Comparison of ENCODE assay signal across 8 cellular contexts in the genomic region with DNA sequence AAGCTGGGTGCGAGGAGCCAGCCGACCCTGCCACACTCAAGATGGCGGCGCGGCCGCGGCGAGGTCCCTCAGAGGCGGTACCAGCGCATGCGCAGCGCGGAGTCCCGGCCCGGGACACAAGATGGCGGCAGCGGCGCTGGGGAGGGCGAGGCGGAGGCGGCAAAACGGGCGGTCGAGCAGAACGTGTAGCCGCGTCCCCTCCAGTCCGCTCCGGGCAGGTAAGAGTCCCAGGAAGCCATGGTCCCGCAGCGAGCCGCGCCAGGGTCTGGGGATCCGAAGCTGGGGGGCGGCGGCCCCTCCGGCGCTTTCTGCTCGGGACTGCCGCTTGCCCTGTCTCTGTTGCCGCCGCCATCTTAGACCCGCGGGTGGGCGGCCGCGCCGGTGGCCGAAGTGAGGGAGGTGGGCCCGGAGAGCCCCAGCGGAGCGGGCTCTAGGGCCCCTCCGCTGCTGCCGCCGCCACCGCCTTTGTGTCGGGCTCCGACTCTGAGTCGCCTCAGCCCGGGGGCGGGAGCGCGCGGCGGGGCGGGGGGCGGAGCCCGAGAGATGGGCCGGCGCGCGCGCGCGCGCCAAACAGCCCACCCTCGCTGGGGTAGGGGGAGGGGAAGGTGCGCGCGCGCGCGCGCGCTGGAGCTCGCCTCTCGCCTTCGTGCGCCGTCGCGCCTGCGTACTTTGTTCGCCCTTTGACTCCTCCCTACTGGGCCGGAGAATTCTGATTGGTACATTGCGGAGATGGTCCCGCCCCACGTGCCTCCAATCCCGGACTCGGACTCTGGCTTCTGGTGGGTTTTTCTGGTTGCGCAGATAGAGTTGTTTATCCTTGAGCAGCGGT. TPM values are rescaled to one million over a fixed set of nuclear protein-coding genes. Genes with fewer than 3 reads are reported as not detected.
A peak's percentile ranks its signal among the peaks of the same experiment; 100 is the strongest.
DNase-seq lines count a peak whose midpoint lies in the region; ATAC-seq and TF ChIP-seq lines count a peak whose summit lies in the region.

A gene (plus strand): TSS at position 97 of the 829 bp plus-strand sequence. CDS start 4,317 bp downstream, outside the sequence.

- H3K4me1 ChIP-seq in BLaER1 treated with 17β-estradiol and CSF1 and Interleukin-3, amounts not matched to agents 10 nM and 100 nM: peaks cover 18 to 44% (median 26%) of the 10 kb centered on the region in 10 experiments
- no peaks in the 10 kb centered on the region for H3K4me1 ChIP-seq in colonic mucosa

- no peaks in the 10 kb centered on the region for H3K27me3 Mint-ChIP-seq in activated CD4-positive, alpha-beta T cell treated with anti-CD3 and anti-CD28 coated beads, Interleukin-2, amount 10 ng/mL, durations not matched to agents 24 days and 14 days

- peak within 1 kb of the TSS; percentile 99 to 100 (median 100) for H3K27ac ChIP-seq in BLaER1 treated with 17β-estradiol and CSF1 and Interleukin-3, amounts not matched to agents 10 nM and 100 nM
- H3K27ac ChIP-seq in colonic mucosa: peak within 1 kb of the TSS; percentile 100

- peak within 1 kb of the TSS; percentile 99 for H3K27ac Mint-ChIP-seq in activated CD4-positive, alpha-beta T cell treated with anti-CD3 and anti-CD28 coated beads, Interleukin-2, amount 10 ng/mL, durations not matched to agents 24 days and 14 days

- peaks cover 24% of the 10 kb centered on the region for H3K36me3 Mint-ChIP-seq in activated CD4-positive, alpha-beta T cell treated with anti-CD3 and anti-CD28 coated beads, Interleukin-2, amount 10 ng/mL, durations not matched to agents 24 days and 14 days (ENCODE audit: low read depth)

- ATAC-seq in GM19351 (IDR thresholded peaks at IDR 0.05; ENCODE audit: unreplicated experiment) (peak; percentile 81), HG03520 (IDR thresholded peaks at IDR 0.05; ENCODE audit: unreplicated experiment) (peak; percentile 60), left colon (peak; percentile 88)

- peaks cover 31 to 34% (median 32%) of the 10 kb centered on the region in 11 experiments for H3K36me3 ChIP-seq in BLaER1 treated with 17β-estradiol and CSF1 and Interleukin-3, amounts not matched to agents 10 nM and 100 nM
- peaks cover 4% of the 10 kb centered on the region for H3K36me3 ChIP-seq in colonic mucosa

- peak within 1 kb of the TSS; percentile 78 to 98 (median 86) for H3K4me3 ChIP-seq in BLaER1 treated with 17β-estradiol and CSF1 and Interleukin-3, amounts not matched to agents 10 nM and 100 nM
- peak within 1 kb of the TSS; percentile 98 for H3K4me3 ChIP-seq in colonic mucosa

- no peaks in the 10 kb centered on the region for H3K9me3 Mint-ChIP-seq in activated CD4-positive, alpha-beta T cell treated with anti-CD3 and anti-CD28 coated beads, Interleukin-2, amount 10 ng/mL, durations not matched to agents 24 days and 14 days

- H3K9me3 ChIP-seq in BLaER1 treated with 17β-estradiol and CSF1 and Interleukin-3, amounts not matched to agents 10 nM and 100 nM (replicated peaks in 1 of 11): no peaks in the 10 kb centered on the region
- H3K9me3 ChIP-seq in colonic mucosa: no peaks in the 10 kb centered on the region

- no peaks in the 10 kb centered on the region for H3K27me3 ChIP-seq in BLaER1 treated with 17β-estradiol and CSF1 and Interleukin-3, amounts not matched to agents 10 nM and 100 nM
- H3K27me3 ChIP-seq in colonic mucosa: no peaks in the 10 kb centered on the region

- H3K9ac ChIP-seq in BLaER1 treated with 17β-estradiol and CSF1 and Interleukin-3, amounts not matched to agents 10 nM and 100 nM: peak within 1 kb of the TSS; percentile 99 to 100 (median 100)
- H3K9ac ChIP-seq in colonic mucosa (ENCODE audit: low read depth in 2 of 2, low read length in 2 of 2): peak within 1 kb of the TSS; percentile 93 to 99

- intact Hi-C loops in activated CD4-positive, alpha-beta T cell treated with anti-CD3 and anti-CD28 coated beads, Interleukin-2, amount 10 ng/mL, durations not matched to agents 24 days and 14 days (cut with micrococcal nuclease): loop anchor here (1.0 to 5.0 kb wide), 8 partner anchors 24 to 154 kb away; a partner anchor contains a TSS
- intact Hi-C loops in colonic mucosa (cut with DNase I) (loop anchor here (5.0 kb wide), 1 partner anchor 42 kb away; a partner anchor contains a TSS), left colon (cut with DNase I, micrococcal nuclease) (no loop called here)

- H4K20me1 ChIP-seq in BLaER1 treated with 17β-estradiol and CSF1 and Interleukin-3, amounts not matched to agents 10 nM and 100 nM: peaks cover 0 to 55% (median 29%) of the 10 kb centered on the region in 11 experiments; a peak in 15 of 22 replicates

- H3K4me3 Mint-ChIP-seq in activated CD4-positive, alpha-beta T cell treated with anti-CD3 and anti-CD28 coated beads, Interleukin-2, amount 10 ng/mL, durations not matched to agents 24 days and 14 days: peak within 1 kb of the TSS; percentile 99

- TF ChIP-seq CTCF in colonic mucosa (IDR thresholded peaks at IDR 0.05): no peak

- peak; percentile 95 for DNase-seq in NCI-H526 treated with DMSO at 0.1 percent for 48 hours (lab: John Stamatoyannopoulos, UW)
- peak; percentile 99 for DNase-seq in activated CD4-positive, alpha-beta T cell treated with anti-CD3 and anti-CD28 coated beads, Interleukin-2, amount 10 ng/mL, durations not matched to agents 24 days and 14 days
- DNase-seq in colonic mucosa: peak; percentile 98
- peak; percentile 97 to 99 for DNase-seq in left colon
- DNase-seq in stimulated activated CD4-positive, alpha-beta T cell treated with anti-CD3 and anti-CD28 coated beads, Interleukin-1b, Interleukin-23, amount 100 ng/mL, for 4 hours (ENCODE audit: low read depth in 2 of 2): peak; percentile 98 to 99

- H3K4me2 ChIP-seq in BLaER1 treated with 17β-estradiol and CSF1 and Interleukin-3, amounts not matched to agents 10 nM and 100 nM: peak within 1 kb of the TSS; percentile 84 to 99 (median 93)

- H3K4me1 Mint-ChIP-seq in activated CD4-positive, alpha-beta T cell treated with anti-CD3 and anti-CD28 coated beads, Interleukin-2, amount 10 ng/mL, durations not matched to agents 24 days and 14 days: peaks cover 21% of the 10 kb centered on the region

RNA-seq across cellular contexts. Expression of the gene that starts here (rescaled TPM):
- total RNA-seq in activated CD4-positive, alpha-beta T cell treated with anti-CD3 and anti-CD28 coated beads, Interleukin-2, amount 10 ng/mL, durations not matched to agents 24 days and 14 days: 26.1 and 27.8 TPM in 2 replicates
- total RNA-seq in colonic mucosa (10 to 100 TPM; 28.9 to 33.6 TPM), left colon (10 to 100 TPM; 27.2 to 32.1 TPM)

Comparison
In these comparisons a context has a peak if more than half of its experiments do, and no peak if none do; other contexts are left out.
1. Peak in every context shown above with its lines: DNase-seq, ATAC-seq, H3K4me3 ChIP-seq and H3K27ac ChIP-seq.
2. intact Hi-C loops: an anchor here in activated CD4-positive, alpha-beta T cell treated with anti-CD3 and anti-CD28 coated beads, Interleukin-2, amount 10 ng/mL, durations not matched to agents 24 days and 14 days (1.0 to 5.0 kb wide) and colonic mucosa (5.0 kb wide); none called in left colon.